Comparison of ENCODE assay signal across 8 cellular contexts in the genomic region with DNA sequence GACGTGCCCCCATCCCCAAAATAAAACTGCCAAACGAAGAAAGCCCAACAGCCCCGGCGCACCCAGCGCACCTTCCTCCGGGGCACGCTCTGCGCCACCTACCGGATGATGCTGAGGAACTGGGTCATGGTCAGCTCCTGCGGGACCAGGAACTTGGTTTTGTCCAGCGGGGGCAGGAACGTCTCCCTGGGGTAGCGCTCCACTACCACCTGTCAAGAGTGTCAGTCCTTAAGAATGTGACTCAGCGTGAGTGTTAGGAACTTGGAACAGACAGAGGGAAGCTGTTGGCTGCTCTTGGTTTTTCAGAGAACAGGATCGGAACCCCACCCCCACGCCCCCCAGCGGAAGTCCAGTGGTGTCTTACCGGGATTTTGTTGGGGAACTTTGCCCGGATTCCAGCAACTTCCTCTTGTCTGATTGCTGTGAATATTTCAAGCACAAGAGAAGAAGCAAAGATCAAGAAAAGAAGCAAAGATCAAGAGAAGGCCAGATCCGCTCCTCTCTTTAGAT. TPM values are rescaled to one million over a fixed set of nuclear protein-coding genes. Genes with fewer than 3 reads are reported as not detected.
DNase-seq lines count a peak whose midpoint lies in the region; ATAC-seq and TF ChIP-seq lines count a peak whose summit lies in the region.

No MANE protein-coding gene starts in this region.

- H3K4me1 Mint-ChIP-seq in endothelial cell (ENCODE audit: unreplicated experiment) = peaks cover 14% of the 10 kb centered on the region
- peaks cover 9% of the 10 kb centered on the region for H3K4me1 Mint-ChIP-seq in mesothelial cell of epicardium

- peak; percentile 78 for DNase-seq in NCI-H460 (ENCODE audit: extremely low read depth, low read depth)
- peak; percentile 9 to 13 for DNase-seq in activated CD8-positive, alpha-beta memory T cell treated with anti-CD3 and anti-CD28 coated beads for 4 hours (ENCODE audit: low read depth in 2 of 2)
- peak; percentile 76 for DNase-seq in endothelial cell (ENCODE audit: low spot score)
- peak in 1 of 2 experiments; percentile 58 for DNase-seq in mesothelial cell of epicardium (ENCODE audit: low spot score in 2 of 2, unreplicated experiment in 2 of 2)
- DNase-seq in stimulated activated CD8-positive, alpha-beta memory T cell treated with anti-CD3 and anti-CD28 coated beads, Interleukin-15, amount 100 ng/mL, for 48 hours (ENCODE audit: low read depth in 2 of 2) = peak; percentile 7 to 14
- DNase-seq in NCI-H2081 treated with DMSO at 0.1 percent for 48 hours (lab: John Stamatoyannopoulos, UW) = no peak

- H3K36me3 Mint-ChIP-seq in endothelial cell (ENCODE audit: low read depth, unreplicated experiment) (no peaks in the 10 kb centered on the region), mesothelial cell of epicardium (no peaks in the 10 kb centered on the region)

- peaks cover 6% of the 10 kb centered on the region for H3K27me3 Mint-ChIP-seq in endothelial cell (ENCODE audit: unreplicated experiment)
- no peaks in the 10 kb centered on the region for H3K27me3 Mint-ChIP-seq in mesothelial cell of epicardium (ENCODE audit: low read depth)

- peak; percentile 85 for TF ChIP-seq CTCF in GM12874 (IDR thresholded peaks at IDR 0.05; ENCODE audit: insufficient read depth, low read depth, low read length)
- peak; percentile 65 for TF ChIP-seq CTCF in endothelial cell (IDR thresholded peaks at IDR 0.05; ENCODE audit: unreplicated experiment)
- TF ChIP-seq CTCF in mesothelial cell of epicardium (IDR thresholded peaks at IDR 0.05; ENCODE audit: unreplicated experiment) = peak; percentile 67

- peak overlapping the region; percentile 79 for H3K27ac Mint-ChIP-seq in endothelial cell (ENCODE audit: unreplicated experiment)
- H3K27ac Mint-ChIP-seq in mesothelial cell of epicardium = no peak overlapping the region

- H3K4me3 Mint-ChIP-seq in endothelial cell (ENCODE audit: unreplicated experiment) = peak overlapping the region; percentile 82
- H3K4me3 Mint-ChIP-seq in mesothelial cell of epicardium = peak overlapping the region; percentile 63

- H3K9me3 Mint-ChIP-seq in endothelial cell (ENCODE audit: unreplicated experiment) (no peaks in the 10 kb centered on the region), mesothelial cell of epicardium (no peaks in the 10 kb centered on the region)

- peak; percentile 76 for ATAC-seq in HG02571 (IDR thresholded peaks at IDR 0.05; ENCODE audit: unreplicated experiment)

RNA-seq across cellular contexts. Expression of gene MAP1LC3C, which starts 0.4 kb away (rescaled TPM):
- 0.29 TPM in 1 of 2 replicates, not detected in the other for total RNA-seq in NCI-H460 (2014; rRNA removed; shearing (Covaris generic))
- 3.8 TPM in 1 of 2 replicates, not detected in the other for polyA plus RNA-seq in NCI-H460 (2014; cell fraction: nucleus; rRNA removed)
- total RNA-seq in endothelial cell (ENCODE audit: unreplicated experiment) (1.7 TPM), mesothelial cell of epicardium (0.42 to 0.77 TPM in 2 of 3 replicates, not detected in the other)

RNA-seq across cellular contexts. Expression of gene BECN2, which starts 40.9 kb away (rescaled TPM):
- not detected in 2 replicates for total RNA-seq in NCI-H460 (2014; rRNA removed; shearing (Covaris generic))
- polyA plus RNA-seq in NCI-H460 (2014; cell fraction: nucleus; rRNA removed) = not detected in 2 replicates
- total RNA-seq in endothelial cell (ENCODE audit: unreplicated experiment) (not detected), mesothelial cell of epicardium (not detected in 3 replicates)
